ENCODE assay signal across 18 cellular contexts in genomic region chr12:47311011-47311410, GRCh38.
"Had no signal": no experiment of that assay in that cellular context is flagged by ENCODE, and none has a peak within 500 bp of the region (broad histone marks: within the 10 kb centered on the region; RNA-seq: fewer than 3 reads in every experiment).

No MANE protein-coding gene starts in this region.

- H3K9me3 ChIP-seq: gastroesophageal sphincter, mucosa of descending colon, psoas muscle, right atrium auricular region, testis, uterus had no signal

- H3K27ac Mint-ChIP-seq: activated CD8-positive, alpha-beta memory T cell treated with anti-CD3 and anti-CD28 coated beads, Interleukin-2, amount 10 ng/mL, durations not matched to agents 7 days and 5 days; neural progenitor cell had no signal

- H3K27ac ChIP-seq: cardiac muscle cell, epithelial cell of prostate, gastroesophageal sphincter, neural progenitor cell, psoas muscle, right atrium auricular region, testis, uterus, WERI-Rb-1 had no signal

- ATAC-seq: activated CD8-positive, alpha-beta memory T cell treated with anti-CD3 and anti-CD28 coated beads, Interleukin-2, amount 10 ng/mL, durations not matched to agents 7 days and 5 days; gastroesophageal sphincter; mucosa of descending colon; psoas muscle; SK-N-SH treated with all-trans-retinoic acid at 6 μM for 48 hours; T-cell had no signal

- H3K9me3 Mint-ChIP-seq: neural progenitor cell had no signal

- H3K36me3 ChIP-seq: cardiac muscle cell, gastroesophageal sphincter, neural progenitor cell, right atrium auricular region, uterus, WERI-Rb-1 had no signal

- H3K4me1 ChIP-seq: neural progenitor cell, psoas muscle, testis, uterus had no signal

- H3K27me3 ChIP-seq: cardiac muscle cell, gastroesophageal sphincter, neural progenitor cell, right atrium auricular region, testis, uterus had no signal

- H3K4me1 Mint-ChIP-seq: neural progenitor cell had no signal

- H3K9ac ChIP-seq: neural progenitor cell had no signal

- H3K4me2 ChIP-seq: neural progenitor cell had no signal

- H3K4me3 Mint-ChIP-seq: activated CD8-positive, alpha-beta memory T cell treated with anti-CD3 and anti-CD28 coated beads, Interleukin-2, amount 10 ng/mL, durations not matched to agents 7 days and 5 days; neural progenitor cell; T-cell had no signal

- H2AFZ ChIP-seq: neural progenitor cell had no signal

- DNase-seq: activated CD8-positive, alpha-beta memory T cell treated with anti-CD3 and anti-CD28 coated beads, Interleukin-2, amount 10 ng/mL, durations not matched to agents 7 days and 5 days; activated T-cell treated with anti-CD3 and anti-CD28 coated beads for 4 hours; head of caudate nucleus; mesendoderm; mucosa of descending colon; psoas muscle; stimulated activated CD4-positive, alpha-beta T cell treated with anti-CD3 and anti-CD28 coated beads, Interleukin-4, amount 100 ng/mL, for 4 hours; T-cell; testis; trophoblast cell; uterus; WERI-Rb-1 had no signal

- H3K36me3 Mint-ChIP-seq: neural progenitor cell had no signal

- H3K4me3 ChIP-seq: cardiac muscle cell, gastroesophageal sphincter, mucosa of descending colon, neural progenitor cell, psoas muscle, right atrium auricular region, testis, uterus had no signal

- H3K27me3 Mint-ChIP-seq: activated CD8-positive, alpha-beta memory T cell treated with anti-CD3 and anti-CD28 coated beads, Interleukin-2, amount 10 ng/mL, durations not matched to agents 7 days and 5 days; T-cell had no signal
